Comparison of ENCODE assay signal across 9 cellular contexts in the genomic region with DNA sequence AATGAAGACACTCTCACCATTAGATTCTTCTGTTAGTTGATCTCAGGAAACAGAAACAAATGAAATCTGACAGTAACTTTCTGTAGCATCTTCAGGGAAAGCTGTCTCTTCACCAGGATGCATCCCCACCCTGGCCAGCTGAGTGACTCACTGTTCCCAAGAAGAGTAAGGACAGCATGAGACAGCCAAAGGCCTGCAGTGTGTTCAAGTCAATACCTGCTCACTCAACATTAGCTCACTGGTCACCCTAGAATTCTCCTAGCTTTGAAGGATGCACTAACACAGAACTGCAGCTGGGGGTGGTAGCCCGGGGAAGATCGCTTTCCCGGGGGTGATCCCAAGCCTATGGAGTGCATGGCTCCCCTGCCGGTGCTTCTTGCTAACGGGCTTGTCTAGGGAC. TPM values are rescaled to one million over a fixed set of nuclear protein-coding genes. Genes with fewer than 3 reads are reported as not detected.
DNase-seq lines count a peak whose midpoint lies in the region; ATAC-seq and TF ChIP-seq lines count a peak whose summit lies in the region.
"Had no signal": no experiment of that assay in that cellular context is flagged by ENCODE, and none has a peak within 500 bp of the region (broad histone marks: within the 10 kb centered on the region; RNA-seq: fewer than 3 reads in every experiment).

No MANE protein-coding gene starts in this region.

- no peaks in the 10 kb centered on the region for H3K4me1 ChIP-seq in HEK293 (ENCODE audit: control insufficient read depth, insufficient read depth, low read length)
- peaks cover 6 to 10% of the 10 kb centered on the region in 2 donors for H3K4me1 ChIP-seq in ascending aorta
- peaks cover 9 to 27% (median 16%) of the 10 kb centered on the region in 4 donors for H3K4me1 ChIP-seq in stomach
- no peaks in the 10 kb centered on the region for H3K4me1 ChIP-seq in BE2C

- no peak for TF ChIP-seq EP300 in stomach (IDR thresholded peaks at IDR 0.05)

- CTCF ChIA-PET in HEK293 (lab: Yijun Ruan, JAX), result no interaction called here

- 87 to 100% (median 94%) methylated on average over 4 to 5 of the region's 5 CpGs for WGBS in stomach, 5 donors

- intact Hi-C loops in ascending aorta (cut with DNase I), result no loop called here
- intact Hi-C loops in stomach (cut with DNase I; ENCODE audit: low total_unique reads), result no loop called here

- H3K36me3 ChIP-seq in HEK293 (ENCODE audit: control insufficient read depth in 2 of 2, insufficient read depth in 1 of 2, low read length in 2 of 2) (peaks cover 0 to 45% of the 10 kb centered on the region in 2 experiments; a peak in 2 of 3 replicates), ascending aorta (peaks cover 20 to 36% of the 10 kb centered on the region in 2 donors), stomach (peaks cover 25 to 63% (median 49%) of the 10 kb centered on the region in 4 donors), BE2C (peaks cover 19% of the 10 kb centered on the region)

- no peak for TF ChIP-seq POLR2A in stomach (IDR thresholded peaks at IDR 0.05)
- TF ChIP-seq POLR2A in erythroblast (IDR thresholded peaks at IDR 0.05; ENCODE audit: low read length), result no peak

- no peak for TF ChIP-seq CTCF in HEK293 (tag by site-specific recombination; IDR thresholded peaks at IDR 0.05)
- no peak for TF ChIP-seq CTCF in ascending aorta (IDR thresholded peaks at IDR 0.05)
- no peak for TF ChIP-seq CTCF in stomach (IDR thresholded peaks at IDR 0.05)
- no peak for TF ChIP-seq CTCF in BE2C (IDR thresholded peaks at IDR 0.05; ENCODE audit: low read depth, low read length)

- H3K9me3 ChIP-seq in HEK293 (ENCODE audit: control insufficient read depth, insufficient read depth, low read depth, low read length) (no peaks in the 10 kb centered on the region), ascending aorta (no peaks in the 10 kb centered on the region), stomach (no peaks in the 10 kb centered on the region), BE2C (no peaks in the 10 kb centered on the region)

- ATAC-seq in HG03342 (IDR thresholded peaks at IDR 0.05; ENCODE audit: unreplicated experiment), result no peak
- ATAC-seq in GM19023 (IDR thresholded peaks at IDR 0.05; ENCODE audit: unreplicated experiment), result no peak
- ATAC-seq: activated T-cell treated with anti-CD3 and anti-CD28 coated beads, Interleukin-2, amount 50 U/mL, for 4 hours had no signal

- DNase-seq in ascending aorta (ENCODE audit: low spot score in 2 of 2) (peak in 1 of 2 donors; percentile 65), kidney glomerular epithelial cell (lab: John Stamatoyannopoulos, UW) (peak; percentile 23), stomach (no peak), erythroblast (lab: John Stamatoyannopoulos, UW) (no peak), BE2C (no peak)
- DNase-seq: activated T-cell treated with anti-CD3 and anti-CD28 coated beads, Interleukin-2, amount 50 U/mL, for 4 hours had no signal

- POLR2A ChIA-PET in HEK293 (lab: Yijun Ruan, JAX), result interaction anchor here (0.6 kb wide), 1 partner anchor 10 kb away, joined by 3 read pairs; no protein-coding TSS in a partner anchor

- no peaks in the 10 kb centered on the region for H3K27me3 ChIP-seq in ascending aorta
- no peaks in the 10 kb centered on the region for H3K27me3 ChIP-seq in stomach
- no peaks in the 10 kb centered on the region for H3K27me3 ChIP-seq in BE2C

- H3K27ac ChIP-seq in HEK293 (ENCODE audit: extremely low read depth, low read depth, low read length), result no peak overlapping the region
- H3K27ac ChIP-seq in ascending aorta, result peak overlapping the region; percentile 65 to 77
- peak overlapping the region; percentile 66 to 84 (median 71) for H3K27ac ChIP-seq in stomach

- H3K4me3 ChIP-seq in HEK293 (ENCODE audit: low read depth, low read length), result no peak overlapping the region
- no peak overlapping the region for H3K4me3 ChIP-seq in ascending aorta
- H3K4me3 ChIP-seq in stomach, result no peak overlapping the region
- H3K4me3 ChIP-seq in BE2C (ENCODE audit: low read depth, low read length), result no peak overlapping the region

TF ChIP-seq in HEK293, 187 proteins besides CTCF, POLR2A, EP300 and RAD21:
- TF ChIP-seq PRDM1 (tag by site-specific recombination; IDR thresholded peaks at IDR 0.05) (peak; percentile 49; the same call in 1 of the 2 replicates), ZNF211 (tag by site-specific recombination; IDR thresholded peaks at IDR 0.05; ENCODE audit: low read depth) (no peak)

RNA-seq across cellular contexts. Expression of gene CLEC18B, which starts 28.2 kb away (rescaled TPM):
- not detected for total RNA-seq in ascending aorta
- total RNA-seq in stomach, result 1 to 10 TPM in 1 of 5 donors, not detected in 4; 2.6 TPM
- polyA plus RNA-seq in stomach, result 1 to 10 TPM in 1 of 3 donors, under 1 TPM in 1, not detected in 1; 0.25 to 2.6 TPM
- polyA plus RNA-seq in BE2C (2012; ENCODE audit: insufficient read depth, insufficient read length, low read depth), result not detected
